Comparison of ENCODE assay signal across 14 cellular contexts in genomic region chr2:118049140-118050128, GRCh38. TPM values are rescaled to one million over a fixed set of nuclear protein-coding genes. Genes with fewer than 3 reads are reported as not detected.
DNase-seq lines count a peak whose midpoint lies in the region; ATAC-seq and TF ChIP-seq lines count a peak whose summit lies in the region.
"Had no signal": no experiment of that assay in that cellular context is flagged by ENCODE, and none has a peak within 500 bp of the region (broad histone marks: within the 10 kb centered on the region; RNA-seq: fewer than 3 reads in every experiment).

No MANE protein-coding gene starts in this region.

- no peaks in the 10 kb centered on the region for H3K36me3 ChIP-seq in smooth muscle cell (ENCODE audit: low read depth)
- no peaks in the 10 kb centered on the region for H3K36me3 ChIP-seq in heart right ventricle
- H3K36me3 ChIP-seq: gastrocnemius medialis had no signal

- 95% methylated on average over 3 of the region's 3 CpGs for WGBS in smooth muscle cell (ENCODE audit: low lambda C conversion rate)
- WGBS in heart right ventricle, 2 donors, result 68 to 76% methylated on average over 3 of the region's 3 CpGs

- ATAC-seq in activated T-cell treated with anti-CD3 and anti-CD28 coated beads, Interleukin-2, amount 50 U/mL, for 72 hours (replicated peaks in 1 of 2), result peak; percentile 78 to 85
- ATAC-seq in HG02588 (IDR thresholded peaks at IDR 0.05; ENCODE audit: unreplicated experiment) (peak; percentile 76), heart right ventricle (no peak)
- ATAC-seq: gastrocnemius medialis had no signal

- DNase-seq in activated T-cell treated with anti-CD3 and anti-CD28 coated beads, Interleukin-2, amount 50 U/mL, for 72 hours, result no peak
- no peak for DNase-seq in activated T-cell treated with anti-CD3 and anti-CD28 coated beads, Interleukin-2, amount 50 U/mL, for 1 hour
- DNase-seq in MV-4-11 (lab: John Stamatoyannopoulos, UW), result peak; percentile 42
- DNase-seq in smooth muscle cell (lab: John Stamatoyannopoulos, UW; ENCODE audit: unreplicated experiment), result no peak
- DNase-seq in OCI-M2 (lab: John Stamatoyannopoulos, UW; ENCODE audit: unreplicated experiment), result no peak
- no peak for DNase-seq in heart right ventricle
- no peak for DNase-seq in Ammon's horn (ENCODE audit: low spot score)
- DNase-seq: activated CD8-positive, alpha-beta memory T cell treated with anti-CD3 and anti-CD28 coated beads, Interleukin-2, amount 50 U/mL, for 4 hours; cerebellar nuclear complex; gastrocnemius medialis; mesendoderm; NCI-H187 treated with DMSO at 0.1 percent for 48 hours had no signal

- TF ChIP-seq CTCF in smooth muscle cell (IDR thresholded peaks at IDR 0.05; ENCODE audit: borderline replicate concordance, insufficient read depth, poor library complexity, severe bottlenecking), result no peak
- no peak for TF ChIP-seq CTCF in heart right ventricle (IDR thresholded peaks at IDR 0.05)

- H3K4me2 ChIP-seq in smooth muscle cell, result peak overlapping the region; percentile 8

- no peaks in the 10 kb centered on the region for H3K36me3 Mint-ChIP-seq in activated T-cell treated with anti-CD3 and anti-CD28 coated beads, Interleukin-2, amount 50 U/mL, for 72 hours (ENCODE audit: insufficient read depth in 2 of 2)

- H3K9me3 ChIP-seq in smooth muscle cell (replicated peaks; ENCODE audit: low read depth) (no peaks in the 10 kb centered on the region), heart right ventricle (no peaks in the 10 kb centered on the region)
- H3K9me3 ChIP-seq: gastrocnemius medialis had no signal

- no peaks in the 10 kb centered on the region for H3F3A ChIP-seq in smooth muscle cell (ENCODE audit: low read depth)

- H4K20me1 ChIP-seq in smooth muscle cell (ENCODE audit: low read depth), result no peaks in the 10 kb centered on the region

- H3K4me1 ChIP-seq in smooth muscle cell (ENCODE audit: low read depth), result peaks cover 16% of the 10 kb centered on the region
- H3K4me1 ChIP-seq in heart right ventricle, result peaks cover 0 to 22% (median 0%) of the 10 kb centered on the region in 9 donors
- H3K4me1 ChIP-seq: gastrocnemius medialis had no signal

- H3K4me1 Mint-ChIP-seq in activated T-cell treated with anti-CD3 and anti-CD28 coated beads, Interleukin-2, amount 50 U/mL, for 72 hours (ENCODE audit: low read depth), result peaks cover 15% of the 10 kb centered on the region

- H3K4me3 Mint-ChIP-seq in activated T-cell treated with anti-CD3 and anti-CD28 coated beads, Interleukin-2, amount 50 U/mL, for 72 hours, result no peak overlapping the region

- intact Hi-C loops in heart right ventricle (cut with DNase I), result loop anchor here in 9 of 10 donors (5.0 to 10.0 kb wide), 6 partner anchors 135 to 818 kb away; no protein-coding TSS in a partner anchor

- H3K27ac ChIP-seq in smooth muscle cell (ENCODE audit: low read depth), result no peak overlapping the region
- H3K27ac ChIP-seq in heart right ventricle, result no peak overlapping the region
- H3K27ac ChIP-seq: gastrocnemius medialis, SK-N-MC had no signal

- H3K27ac Mint-ChIP-seq in activated T-cell treated with anti-CD3 and anti-CD28 coated beads, Interleukin-2, amount 50 U/mL, for 72 hours, result no peak overlapping the region

- H3K27me3 Mint-ChIP-seq in activated T-cell treated with anti-CD3 and anti-CD28 coated beads, Interleukin-2, amount 50 U/mL, for 72 hours (ENCODE audit: low read depth), result peaks cover 66% of the 10 kb centered on the region

- H3K79me2 ChIP-seq in smooth muscle cell (ENCODE audit: low read depth), result no peaks in the 10 kb centered on the region

- H3K9me3 Mint-ChIP-seq in activated T-cell treated with anti-CD3 and anti-CD28 coated beads, Interleukin-2, amount 50 U/mL, for 72 hours, result no peaks in the 10 kb centered on the region

- no peak overlapping the region for H3K9ac ChIP-seq in smooth muscle cell (ENCODE audit: low read depth)

- H3K4me3 ChIP-seq in smooth muscle cell (no peak overlapping the region), heart right ventricle (no peak overlapping the region)
- H3K4me3 ChIP-seq: gastrocnemius medialis, SK-N-MC had no signal

- H2AFZ ChIP-seq in smooth muscle cell (ENCODE audit: low read depth), result no peak overlapping the region

- H3K27me3 ChIP-seq in smooth muscle cell (ENCODE audit: low read depth), result no peaks in the 10 kb centered on the region
- peaks cover 0 to 82% (median 53%) of the 10 kb centered on the region in 7 donors for H3K27me3 ChIP-seq in heart right ventricle

RNA-seq across cellular contexts. Expression of gene CCDC93, which starts 35.6 kb away (rescaled TPM):
- total RNA-seq in activated T-cell treated with anti-CD3 and anti-CD28 coated beads, Interleukin-2, amount 50 U/mL, for 72 hours, result 10 to 100 TPM; 34.1 to 39.3 TPM
- total RNA-seq in smooth muscle cell, result 13.2 and 17.2 TPM in 2 replicates
- polyA plus RNA-seq in smooth muscle cell, result 9.5 and 15.7 TPM in 2 replicates
- 10 to 100 TPM; 23.2 to 43.7 (median 30.4) TPM for total RNA-seq in heart right ventricle
- 10 to 100 TPM in 1 of 2 donors, 1 to 10 TPM in 1; 6.0 to 29.7 TPM for polyA plus RNA-seq in heart right ventricle

RNA-seq across cellular contexts. Expression of gene INSIG2, which starts 38.8 kb away (rescaled TPM):
- total RNA-seq in activated T-cell treated with anti-CD3 and anti-CD28 coated beads, Interleukin-2, amount 50 U/mL, for 72 hours, result 10 to 100 TPM; 23.1 to 48.9 TPM
- total RNA-seq in smooth muscle cell (51.6 and 71.1 TPM in 2 replicates), heart right ventricle (10 to 100 TPM; 12.6 to 19.3 (median 13.8) TPM)
- polyA plus RNA-seq in smooth muscle cell (73.1 and 85.6 TPM in 2 replicates), heart right ventricle (1 to 10 TPM; 5.6 to 9.6 TPM)

Comparison
In these comparisons a context has a peak if more than half of its experiments do, and no peak if none do; other contexts are left out.
1. ATAC-seq: peak in activated T-cell treated with anti-CD3 and anti-CD28 coated beads, Interleukin-2, amount 50 U/mL, for 72 hours (2 of 2) and HG02588 (single experiment); none in heart right ventricle (0 of 8).